In genomic region chr1:6027591-6027990, GRCh38 we compare ENCODE assay signal across 1 cellular context.
TF ChIP-seq lines count a peak whose summit lies in the region.

No MANE protein-coding gene starts in this region.

TF ChIP-seq in GM12878, 131 proteins besides CTCF, POLR2A, EP300 and RAD21 (continued from another document):
- TF ChIP-seq, protein P1, sequence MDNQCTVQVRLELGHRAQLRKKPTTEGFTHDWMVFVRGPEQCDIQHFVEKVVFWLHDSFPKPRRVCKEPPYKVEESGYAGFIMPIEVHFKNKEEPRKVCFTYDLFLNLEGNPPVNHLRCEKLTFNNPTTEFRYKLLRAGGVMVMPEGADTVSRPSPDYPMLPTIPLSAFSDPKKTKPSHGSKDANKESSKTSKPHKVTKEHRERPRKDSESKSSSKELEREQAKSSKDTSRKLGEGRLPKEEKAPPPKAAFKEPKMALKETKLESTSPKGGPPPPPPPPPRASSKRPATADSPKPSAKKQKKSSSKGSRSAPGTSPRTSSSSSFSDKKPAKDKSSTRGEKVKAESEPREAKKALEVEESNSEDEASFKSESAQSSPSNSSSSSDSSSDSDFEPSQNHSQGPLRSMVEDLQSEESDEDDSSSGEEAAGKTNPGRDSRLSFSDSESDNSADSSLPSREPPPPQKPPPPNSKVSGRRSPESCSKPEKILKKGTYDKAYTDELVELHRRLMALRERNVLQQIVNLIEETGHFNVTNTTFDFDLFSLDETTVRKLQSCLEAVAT (IDR thresholded peaks at IDR 0.05): no peak
- TF ChIP-seq ELK1 (IDR thresholded peaks at IDR 0.05; ENCODE audit: low read depth, low read length): no peak
